Comparison of ENCODE assay signal across 24 cellular contexts in the genomic region with DNA sequence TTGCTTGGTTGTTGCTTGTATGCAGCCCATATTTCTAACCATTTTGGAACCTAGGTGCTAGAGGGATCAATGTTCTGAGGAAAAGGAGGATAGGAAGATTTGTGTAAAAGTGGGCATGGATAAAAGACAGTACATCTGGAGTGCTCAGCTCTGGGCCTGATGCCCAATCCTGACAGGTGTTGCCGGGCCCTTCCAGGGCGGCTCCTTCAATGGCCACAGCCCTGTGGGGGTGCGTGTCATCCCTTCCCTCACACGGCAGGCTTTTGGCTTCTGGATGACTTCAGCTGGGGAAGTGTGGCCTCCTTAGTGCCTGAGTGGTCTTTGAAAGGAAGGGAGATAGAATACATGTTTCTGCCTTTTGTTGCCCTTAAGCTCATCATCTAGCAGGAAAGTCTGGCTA. TPM values are rescaled to one million over a fixed set of nuclear protein-coding genes. Genes with fewer than 3 reads are reported as not detected.
DNase-seq lines count a peak whose midpoint lies in the region; ATAC-seq and TF ChIP-seq lines count a peak whose summit lies in the region.
"Had no signal": no experiment of that assay in that cellular context is flagged by ENCODE, and none has a peak within 500 bp of the region (broad histone marks: within the 10 kb centered on the region; RNA-seq: fewer than 3 reads in every experiment).

No MANE protein-coding gene starts in this region.

- H3K4me3 ChIP-seq in Peyer's patch = no peak overlapping the region
- H3K4me3 ChIP-seq: MG63 had no signal

- H3K27me3 Mint-ChIP-seq in brain (no peaks in the 10 kb centered on the region), mesothelial cell of epicardium (ENCODE audit: low read depth) (no peaks in the 10 kb centered on the region)
- H3K27me3 Mint-ChIP-seq: CD8-positive, alpha-beta memory T cell had no signal

- TF ChIP-seq CTCF in brain (conservative IDR thresholded peaks at IDR 0.05) (no peak), Peyer's patch (IDR thresholded peaks at IDR 0.05) (no peak), mesothelial cell of epicardium (IDR thresholded peaks at IDR 0.05; ENCODE audit: unreplicated experiment) (no peak)

- TF ChIP-seq POLR2A in Peyer's patch (IDR thresholded peaks at IDR 0.05) = no peak

- H3K36me3 ChIP-seq in Peyer's patch = peaks cover 0 to 65% (median 0%) of the 10 kb centered on the region in 3 donors

- H3K4me1 Mint-ChIP-seq in brain = no peaks in the 10 kb centered on the region
- no peaks in the 10 kb centered on the region for H3K4me1 Mint-ChIP-seq in mesothelial cell of epicardium

- no peaks in the 10 kb centered on the region for H3K27me3 ChIP-seq in Peyer's patch
- H3K27me3 ChIP-seq: MG63 had no signal

- H3K4me1 ChIP-seq in Peyer's patch = no peaks in the 10 kb centered on the region

- intact Hi-C loops in left cardiac atrium (cut with DNase I) (no loop called here), Right ventricle myocardium inferior (cut with DNase I) (no loop called here)

- no peak overlapping the region for H3K27ac ChIP-seq in Peyer's patch

- no peak overlapping the region for H3K4me3 Mint-ChIP-seq in brain
- H3K4me3 Mint-ChIP-seq in mesothelial cell of epicardium = no peak overlapping the region
- H3K4me3 Mint-ChIP-seq: CD8-positive, alpha-beta memory T cell; HFFc6; T-helper 1 cell treated with Interleukin-12 subunit alpha and Interleukin-12 subunit beta and Interleukin-4 antibody, amounts not matched to agents 30 μg/mL and 1 μg/mL, for 36 hours had no signal

- ATAC-seq in left cardiac atrium (peak; percentile 38 to 47), Right ventricle myocardium inferior (no peak)

- peak; percentile 3 for DNase-seq in DMS79 treated with DMSO at 0.1 percent for 48 hours (lab: John Stamatoyannopoulos, UW)
- DNase-seq in DMS79 (lab: John Stamatoyannopoulos, UW) = no peak
- DNase-seq in left cardiac atrium = no peak
- no peak for DNase-seq in Right ventricle myocardium inferior (ENCODE audit: missing footprints)
- DNase-seq in stimulated activated CD4-positive, alpha-beta T cell treated with anti-CD3 and anti-CD28 coated beads, Interleukin-12 subunit alpha, Interleukin-12 subunit beta, amount 100 ng/mL, for 4 hours = no peak
- no peak for DNase-seq in Peyer's patch
- DNase-seq in mesothelial cell of epicardium (ENCODE audit: low spot score in 2 of 2, unreplicated experiment in 2 of 2) = no peak
- DNase-seq: 8988T; AML-193; C1 segment of cervical spinal cord; Calu3; CD8-positive, alpha-beta memory T cell; DMS53; HFFc6; Kasumi-1; MG63; NCI-H146; NCI-H226; NCI-H524 treated with DMSO at 0.1 percent for 48 hours; NCI-H82; OCI-M1; Right ventricle myocardium superior had no signal

- no peaks in the 10 kb centered on the region for H3K9me3 ChIP-seq in Peyer's patch
- H3K9me3 ChIP-seq: MG63 had no signal

- H3K36me3 Mint-ChIP-seq in brain (peaks cover 91% of the 10 kb centered on the region), mesothelial cell of epicardium (peaks cover 71% of the 10 kb centered on the region)

- H3K27ac Mint-ChIP-seq in brain (peak overlapping the region in 3 of 5 experiments; percentile 2 to 56 (median 6)), mesothelial cell of epicardium (no peak overlapping the region)
- H3K27ac Mint-ChIP-seq: T-helper 1 cell treated with Interleukin-12 subunit alpha and Interleukin-12 subunit beta and Interleukin-4 antibody, amounts not matched to agents 30 μg/mL and 1 μg/mL, for 36 hours had no signal

- no peaks in the 10 kb centered on the region for H3K9me3 Mint-ChIP-seq in brain
- H3K9me3 Mint-ChIP-seq in mesothelial cell of epicardium = peaks cover 10% of the 10 kb centered on the region
- H3K9me3 Mint-ChIP-seq: CD8-positive, alpha-beta memory T cell; HFFc6; T-helper 1 cell treated with Interleukin-12 subunit alpha and Interleukin-12 subunit beta and Interleukin-4 antibody, amounts not matched to agents 30 μg/mL and 1 μg/mL, for 36 hours had no signal

RNA-seq across cellular contexts. Expression of gene NELFA, which starts 47.2 kb away (rescaled TPM):
- total RNA-seq in left cardiac atrium (10 to 100 TPM; 12.4 to 17.0 TPM), Right ventricle myocardium inferior (10.8 TPM), Peyer's patch (10 to 100 TPM; 27.7 to 56.9 (median 42.8) TPM), mesothelial cell of epicardium (53.0 to 55.8 TPM (median 55.8 TPM) in 3 replicates)
- polyA plus RNA-seq in brain (ENCODE audit: insufficient read depth, low read depth, low replicate concordance) = 57.1 TPM
